Comparison of ENCODE assay signal across 2 cellular contexts in the genomic region with DNA sequence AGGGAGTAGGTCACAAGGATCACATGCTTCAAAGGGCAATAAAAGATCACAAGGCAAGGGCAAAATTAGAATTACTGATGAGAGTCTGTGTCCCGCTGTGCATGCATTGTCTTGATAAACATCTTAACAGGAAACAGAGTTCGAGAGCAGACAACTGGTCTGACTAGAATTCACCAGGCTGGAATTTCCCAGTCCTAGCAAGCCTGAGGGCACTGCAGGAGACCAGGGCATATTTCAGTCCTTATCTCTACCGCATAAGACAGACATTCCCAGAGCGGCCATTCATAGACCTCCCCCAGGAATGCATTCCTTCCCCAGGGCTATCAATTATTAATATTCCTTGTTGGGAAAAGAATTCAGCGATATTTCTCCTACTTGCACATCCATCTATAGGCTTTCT. TPM values are rescaled to one million over a fixed set of nuclear protein-coding genes. Genes with fewer than 3 reads are reported as not detected.
"Had no signal": no experiment of that assay in that cellular context is flagged by ENCODE, and none has a peak within 500 bp of the region (broad histone marks: within the 10 kb centered on the region; RNA-seq: fewer than 3 reads in every experiment).

No MANE protein-coding gene starts in this region.

RNA-seq across cellular contexts. Expression of gene SPARC, which starts 42.9 kb away (rescaled TPM):
- total RNA-seq: activated CD8-positive, alpha-beta T cell treated with anti-CD3 and anti-CD28 coated beads, Interleukin-2, amount 10 ng/mL, durations not matched to agents 7 days and 5 days; activated T-helper 1 cell treated with anti-CD3 and anti-CD28 coated beads, Interleukin-12 subunit alpha, Interleukin-12 subunit beta, Interleukin-2, Interleukin-4 antibody, amounts not matched to agents 30 ng/mL and 10 ng/mL and 1 ng/mL, durations not matched to agents 14 hours and 24 hours and 36 hours had no signal
